Comparison of ENCODE assay signal across 17 cellular contexts in the genomic region with DNA sequence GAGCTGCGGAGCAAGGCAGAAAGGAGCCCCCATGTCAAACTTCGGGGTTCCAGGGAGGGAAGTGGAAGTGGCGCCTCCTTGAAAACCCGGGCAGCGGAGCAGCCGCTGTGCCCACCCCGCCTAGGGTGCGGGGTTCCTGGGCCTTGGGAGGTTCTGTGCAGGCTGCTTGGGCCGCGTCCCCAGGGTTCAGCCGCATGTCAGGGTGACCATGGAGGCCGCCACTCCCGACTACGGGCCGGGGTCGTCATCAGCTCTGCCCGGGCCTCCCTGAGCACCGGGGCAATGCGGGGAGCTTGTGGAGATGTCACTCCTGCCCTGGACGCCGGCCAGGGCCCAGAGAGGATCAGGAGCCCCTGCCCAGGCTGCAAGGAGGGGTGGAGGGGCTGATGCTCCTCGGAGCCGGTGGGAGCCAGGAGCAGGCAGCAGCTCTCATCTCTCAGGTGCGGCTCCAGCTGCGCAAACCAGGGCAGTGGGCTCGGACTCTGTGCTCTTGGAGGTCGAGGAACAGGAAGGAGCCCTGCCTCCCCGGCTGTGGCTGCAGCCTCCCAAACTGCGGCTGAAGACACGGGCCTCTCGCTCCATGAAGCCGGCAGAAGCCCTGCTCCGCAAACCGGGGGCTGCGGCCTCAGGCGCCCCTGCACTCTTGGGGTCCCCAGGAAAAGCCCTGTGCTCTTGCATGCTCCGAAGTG.
DNase-seq lines count a peak whose midpoint lies in the region; ATAC-seq and TF ChIP-seq lines count a peak whose summit lies in the region.
"Had no signal": no experiment of that assay in that cellular context is flagged by ENCODE, and none has a peak within 500 bp of the region (broad histone marks: within the 10 kb centered on the region; RNA-seq: fewer than 3 reads in every experiment).

No MANE protein-coding gene starts in this region.

- peak; percentile 37 for ATAC-seq in upper lobe of right lung
- ATAC-seq: A549 had no signal

- H3K9me3 ChIP-seq in BLaER1, result no peaks in the 10 kb centered on the region
- H3K9me3 ChIP-seq in SK-N-SH, result no peaks in the 10 kb centered on the region
- H3K9me3 ChIP-seq in esophagus muscularis mucosa, result no peaks in the 10 kb centered on the region
- no peaks in the 10 kb centered on the region for H3K9me3 ChIP-seq in upper lobe of right lung
- no peaks in the 10 kb centered on the region for H3K9me3 ChIP-seq in A673 (ENCODE audit: low read depth, low read length, poor library complexity, severe bottlenecking)
- H3K9me3 ChIP-seq: A549, HAP-1 had no signal

- no TSS peak for BruUV-seq in A673 (replicated peaks; lab: Mats Ljungman, UMichigan)

- H3K27ac ChIP-seq in BLaER1 (peak overlapping the region; percentile 62), SK-N-SH (ENCODE audit: low read depth in 2 of 2, low read length in 1 of 2) (no peak overlapping the region), esophagus muscularis mucosa (replicated peaks in 1 of 4) (no peak overlapping the region), upper lobe of right lung (no peak overlapping the region), A673 (ENCODE audit: low read depth, low read length, poor library complexity, severe bottlenecking) (no peak overlapping the region)
- H3K27ac ChIP-seq: 22Rv1, A549 had no signal

- no peak overlapping the region for H3K9ac ChIP-seq in BLaER1
- H3K9ac ChIP-seq in SK-N-SH, result no peak overlapping the region

- TF ChIP-seq CTCF in SK-N-SH (IDR thresholded peaks at IDR 0.05) (no peak), esophagus muscularis mucosa (IDR thresholded peaks at IDR 0.05) (no peak), upper lobe of right lung (IDR thresholded peaks at IDR 0.05) (no peak), A673 (conservative IDR thresholded peaks at IDR 0.05; ENCODE audit: low read depth, low read length) (no peak)

- POLR2A ChIA-PET in SK-N-SH (lab: Yijun Ruan, JAX), result no interaction called here
- POLR2A ChIA-PET in A673 (lab: Charles Lee; ENCODE audit: low non-redundant PET), result no interaction called here

- TF ChIP-seq EP300 in SK-N-SH (IDR thresholded peaks at IDR 0.05; ENCODE audit: borderline replicate concordance in 1 of 2, low read depth in 1 of 2, low read length in 1 of 2) (no peak), esophagus muscularis mucosa (IDR thresholded peaks at IDR 0.05) (no peak)

- no peaks in the 10 kb centered on the region for H3K9me2 ChIP-seq in SK-N-SH

- peaks cover 39% of the 10 kb centered on the region for H3K4me1 ChIP-seq in BLaER1
- H3K4me1 ChIP-seq in SK-N-SH (ENCODE audit: control insufficient read depth in 1 of 2, insufficient read depth in 2 of 2, low read depth in 1 of 2, low read length in 1 of 2), result no peaks in the 10 kb centered on the region
- H3K4me1 ChIP-seq in esophagus muscularis mucosa, result no peaks in the 10 kb centered on the region
- no peaks in the 10 kb centered on the region for H3K4me1 ChIP-seq in upper lobe of right lung
- H3K4me1 ChIP-seq in A673 (ENCODE audit: insufficient read depth, low read length, poor library complexity, severe bottlenecking), result no peaks in the 10 kb centered on the region
- H3K4me1 ChIP-seq: A549, HAP-1 had no signal

- CTCF ChIA-PET in SK-N-SH (lab: Yijun Ruan, JAX) (interaction anchor here (1.4 kb wide), 1 partner anchor 22 kb away, joined by 3 read pairs; no protein-coding TSS in a partner anchor), A673 (lab: Charles Lee) (no interaction called here)

- no peaks in the 10 kb centered on the region for H3F3A ChIP-seq in SK-N-SH (replicated peaks; ENCODE audit: insufficient read depth)

- H3K36me3 ChIP-seq in BLaER1 (no peaks in the 10 kb centered on the region), SK-N-SH (replicated peaks in 1 of 2; ENCODE audit: control insufficient read depth in 1 of 2, insufficient read depth in 2 of 2, low read length in 1 of 2) (no peaks in the 10 kb centered on the region), esophagus muscularis mucosa (no peaks in the 10 kb centered on the region), upper lobe of right lung (no peaks in the 10 kb centered on the region), A673 (ENCODE audit: insufficient read depth, low read length, poor library complexity, severe bottlenecking) (no peaks in the 10 kb centered on the region)
- H3K36me3 ChIP-seq: HAP-1 had no signal

- peak overlapping the region; percentile 35; the same call in 1 of the 2 replicates for H3K4me3 ChIP-seq in BLaER1
- H3K4me3 ChIP-seq in SK-N-SH (ENCODE audit: low read depth in 2 of 2, low read length in 1 of 2), result no peak overlapping the region; a peak in 1 of 4 replicates
- H3K4me3 ChIP-seq in esophagus muscularis mucosa, result no peak overlapping the region
- no peak overlapping the region for H3K4me3 ChIP-seq in upper lobe of right lung
- H3K4me3 ChIP-seq in A673 (ENCODE audit: low read depth, low read length, poor library complexity, severe bottlenecking), result no peak overlapping the region
- H3K4me3 ChIP-seq: A549, HAP-1 had no signal

- 8% methylated on average over 14 of the region's 37 CpGs for WGBS in SK-N-SH (ENCODE audit: low lambda C conversion rate)
- 80% methylated on average over 22 of the region's 37 CpGs for WGBS in esophagus muscularis mucosa

- H4K20me1 ChIP-seq in BLaER1 (no peaks in the 10 kb centered on the region), SK-N-SH (ENCODE audit: insufficient read depth) (no peaks in the 10 kb centered on the region)

- intact Hi-C loops in esophagus muscularis mucosa (cut with DNase I), result no loop called here
- intact Hi-C loops in upper lobe of right lung (cut with DNase I), result no loop called here
- intact Hi-C loops in A673 (cut with micrococcal nuclease; ENCODE audit: unreplicated experiment), result no loop called here

- no peak for DNase-seq in SK-N-SH
- peak; percentile 66 for DNase-seq in esophagus muscularis mucosa (ENCODE audit: extremely low spot score)
- no peak for DNase-seq in upper lobe of right lung
- DNase-seq in DMS114 treated with DMSO at 0.1 percent for 48 hours (lab: John Stamatoyannopoulos, UW; ENCODE audit: unreplicated experiment), result no peak
- DNase-seq in stimulated activated CD4-positive, alpha-beta T cell treated with anti-CD3 and anti-CD28 coated beads, Interleukin-4, amount 100 ng/mL, for 24 hours, result no peak
- no peak for DNase-seq in A673 (ENCODE audit: low spot score)
- no peak for DNase-seq in DMS 273 treated with DMSO at 0.1 percent for 48 hours (lab: John Stamatoyannopoulos, UW)
- DNase-seq: CD4-positive, alpha-beta T cell; CD8-positive, alpha-beta memory T cell; DMS153; DND-41; GOT3; HFFc6 had no signal

- no peak overlapping the region for H2AFZ ChIP-seq in SK-N-SH (ENCODE audit: low read depth)

- H3K4me2 ChIP-seq in BLaER1, result peak overlapping the region; percentile 58
- 0 out of 2 replicates have a peak overlapping the region, but pooled peaks have one; percentile 24 for H3K4me2 ChIP-seq in SK-N-SH
- H3K4me2 ChIP-seq: A549 had no signal

- no peaks in the 10 kb centered on the region for H3K27me3 ChIP-seq in BLaER1
- H3K27me3 ChIP-seq in SK-N-SH (ENCODE audit: insufficient read depth), result peaks cover 32% of the 10 kb centered on the region; the same call in 1 of the 2 replicates
- H3K27me3 ChIP-seq in esophagus muscularis mucosa, result peaks cover 0 to 26% (median 0%) of the 10 kb centered on the region in 4 donors
- no peaks in the 10 kb centered on the region for H3K27me3 ChIP-seq in upper lobe of right lung
- peaks cover 24% of the 10 kb centered on the region for H3K27me3 ChIP-seq in A673 (replicated peaks; ENCODE audit: insufficient read depth, low read depth, low read length, poor library complexity)

- no peaks in the 10 kb centered on the region for H3K79me2 ChIP-seq in SK-N-SH (ENCODE audit: insufficient read depth)

- TF ChIP-seq POLR2A in esophagus muscularis mucosa (IDR thresholded peaks at IDR 0.05; ENCODE audit: low read depth), result no peak

- TF ChIP-seq RAD21 in SK-N-SH (IDR thresholded peaks at IDR 0.05; ENCODE audit: low read length), result no peak

TF ChIP-seq in SK-N-SH, 30 proteins besides CTCF, POLR2A, EP300 and RAD21:
- TF ChIP-seq TAF1 (IDR thresholded peaks at IDR 0.05; ENCODE audit: borderline replicate concordance, low read depth, low read length) (no peak), SMC3 (IDR thresholded peaks at IDR 0.05; ENCODE audit: low read depth, low read length) (no peak), RCOR1 (IDR thresholded peaks at IDR 0.05; ENCODE audit: low read length) (no peak), GATA2 (CRISPR knock-in tag; IDR thresholded peaks at IDR 0.05) (no peak), RFX5 (IDR thresholded peaks at IDR 0.05; ENCODE audit: low read length) (no peak), POLR2AphosphoS5 (IDR thresholded peaks at IDR 0.05; ENCODE audit: low read depth, low read length) (no peak), SIN3A (IDR thresholded peaks at IDR 0.05; ENCODE audit: borderline replicate concordance, low read depth, low read length) (no peak), ELF1 (IDR thresholded peaks at IDR 0.05) (no peak), YY1 (IDR thresholded peaks at IDR 0.05; ENCODE audit: low read depth) (no peak), RXRA (IDR thresholded peaks at IDR 0.05; ENCODE audit: borderline replicate concordance, low read depth) (no peak)
- TF ChIP-seq, protein P1, sequence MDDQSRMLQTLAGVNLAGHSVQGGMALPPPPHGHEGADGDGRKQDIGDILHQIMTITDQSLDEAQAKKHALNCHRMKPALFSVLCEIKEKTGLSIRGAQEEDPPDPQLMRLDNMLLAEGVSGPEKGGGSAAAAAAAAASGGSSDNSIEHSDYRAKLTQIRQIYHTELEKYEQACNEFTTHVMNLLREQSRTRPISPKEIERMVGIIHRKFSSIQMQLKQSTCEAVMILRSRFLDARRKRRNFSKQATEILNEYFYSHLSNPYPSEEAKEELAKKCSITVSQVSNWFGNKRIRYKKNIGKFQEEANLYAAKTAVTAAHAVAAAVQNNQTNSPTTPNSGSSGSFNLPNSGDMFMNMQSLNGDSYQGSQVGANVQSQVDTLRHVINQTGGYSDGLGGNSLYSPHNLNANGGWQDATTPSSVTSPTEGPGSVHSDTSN (IDR thresholded peaks at IDR 0.05), result no peak
- TF ChIP-seq, protein P2, sequence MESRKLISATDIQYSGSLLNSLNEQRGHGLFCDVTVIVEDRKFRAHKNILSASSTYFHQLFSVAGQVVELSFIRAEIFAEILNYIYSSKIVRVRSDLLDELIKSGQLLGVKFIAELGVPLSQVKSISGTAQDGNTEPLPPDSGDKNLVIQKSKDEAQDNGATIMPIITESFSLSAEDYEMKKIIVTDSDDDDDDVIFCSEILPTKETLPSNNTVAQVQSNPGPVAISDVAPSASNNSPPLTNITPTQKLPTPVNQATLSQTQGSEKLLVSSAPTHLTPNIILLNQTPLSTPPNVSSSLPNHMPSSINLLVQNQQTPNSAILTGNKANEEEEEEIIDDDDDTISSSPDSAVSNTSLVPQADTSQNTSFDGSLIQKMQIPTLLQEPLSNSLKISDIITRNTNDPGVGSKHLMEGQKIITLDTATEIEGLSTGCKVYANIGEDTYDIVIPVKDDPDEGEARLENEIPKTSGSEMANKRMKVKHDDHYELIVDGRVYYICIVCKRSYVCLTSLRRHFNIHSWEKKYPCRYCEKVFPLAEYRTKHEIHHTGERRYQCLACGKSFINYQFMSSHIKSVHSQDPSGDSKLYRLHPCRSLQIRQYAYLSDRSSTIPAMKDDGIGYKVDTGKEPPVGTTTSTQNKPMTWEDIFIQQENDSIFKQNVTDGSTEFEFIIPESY (IDR thresholded peaks at IDR 0.05; ENCODE audit: borderline replicate concordance, low read depth), result no peak
